Comparison of ENCODE assay signal across 18 cellular contexts in the genomic region with DNA sequence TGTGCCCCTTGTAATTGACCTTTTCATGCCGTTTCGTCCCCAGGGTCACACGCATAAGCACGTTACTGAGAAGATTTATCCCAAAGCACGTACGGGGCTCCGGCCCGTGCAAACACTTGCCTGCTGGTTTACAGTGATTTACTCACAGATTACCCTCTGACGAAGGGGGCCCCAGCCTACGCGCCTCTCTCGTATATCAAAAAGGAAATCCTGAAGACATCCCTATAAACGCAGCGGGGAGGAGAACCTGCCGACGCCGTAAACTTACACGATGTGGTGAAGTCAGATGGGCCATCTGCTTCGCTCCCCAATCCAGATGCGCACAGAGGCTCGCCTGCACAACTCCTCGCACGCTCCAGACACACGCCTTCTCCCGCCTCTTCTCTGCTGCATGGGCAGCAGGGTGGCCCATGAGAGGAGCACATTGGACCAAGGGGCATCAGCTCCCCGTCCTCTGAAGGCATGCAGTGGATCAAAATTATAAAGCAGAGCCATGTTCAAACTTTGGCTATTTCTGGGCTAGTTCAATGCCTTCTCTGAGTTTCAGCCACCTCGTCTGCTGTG.
A peak's percentile ranks its signal among the peaks of the same experiment; 100 is the strongest.
DNase-seq lines count a peak whose midpoint lies in the region; ATAC-seq, FAIRE-seq and TF ChIP-seq lines count a peak whose summit lies in the region.
"Had no signal": no experiment of that assay in that cellular context is flagged by ENCODE, and none has a peak within 500 bp of the region (broad histone marks: within the 10 kb centered on the region; RNA-seq: fewer than 3 reads in every experiment).

No MANE protein-coding gene starts in this region.

- H3K27me3 Mint-ChIP-seq in WTC11 (ENCODE audit: low read depth): no peaks in the 10 kb centered on the region
- H3K27me3 Mint-ChIP-seq in nephron (ENCODE audit: low read depth): peaks cover 81% of the 10 kb centered on the region

- POLR2A ChIA-PET in HEK293 (lab: Yijun Ruan, JAX): no interaction called here
- POLR2A ChIA-PET in WTC11 (lab: Charles Lee): no interaction called here

- no peak for DNase-seq in WTC11 (ENCODE audit: low spot score)
- DNase-seq in urothelium cell line (ENCODE audit: low spot score): no peak
- no peak for DNase-seq in NCI-H2081 (lab: John Stamatoyannopoulos, UW)
- no peak for DNase-seq in NCI-H187 treated with DMSO at 0.1 percent for 48 hours (lab: John Stamatoyannopoulos, UW)
- DNase-seq: CD4-positive, alpha-beta T cell; DMS79; GM23248; NCI-H1436; NCI-H2029 treated with DMSO at 0.1 percent for 48 hours; NCI-H226; NCI-H526 treated with DMSO at 0.1 percent for 48 hours; RPMI8226; SIG-M5 had no signal

- CTCF ChIA-PET in HEK293 (lab: Yijun Ruan, JAX): interaction anchor here (0.7 kb wide), 1 partner anchor 1006 kb away, joined by 3 read pairs; no protein-coding TSS in a partner anchor
- CTCF ChIA-PET in WTC11 (lab: Charles Lee): no interaction called here

- peak; percentile 65 for FAIRE-seq in urothelium cell line (lab: Jason Lieb, UNC)

- no peaks in the 10 kb centered on the region for H3K36me3 ChIP-seq in HEK293 (ENCODE audit: control insufficient read depth in 2 of 2, insufficient read depth in 1 of 2, low read length in 2 of 2)

- ATAC-seq in WTC11 (no peak), GM21825 (IDR thresholded peaks at IDR 0.05; ENCODE audit: unreplicated experiment) (no peak)

- TF ChIP-seq CTCF in HEK293 (tag by site-specific recombination; IDR thresholded peaks at IDR 0.05) (no peak), WTC11 (IDR thresholded peaks at IDR 0.05) (no peak), nephron (IDR thresholded peaks at IDR 0.05; ENCODE audit: unreplicated experiment in 3 of 3) (no peak)

- H3K27ac Mint-ChIP-seq in WTC11: peak overlapping the region; percentile 47; the same call in 1 of the 2 replicates
- H3K27ac Mint-ChIP-seq in nephron: peak overlapping the region; percentile 55 to 78 (median 71)
- H3K27ac Mint-ChIP-seq: B cell; CD4-positive, alpha-beta T cell had no signal

- no peaks in the 10 kb centered on the region for H3K9me3 Mint-ChIP-seq in WTC11
- H3K9me3 Mint-ChIP-seq in nephron: peaks cover 6% of the 10 kb centered on the region
- H3K9me3 Mint-ChIP-seq: CD4-positive, alpha-beta T cell had no signal

- H3K9me3 ChIP-seq in HEK293 (ENCODE audit: control insufficient read depth, insufficient read depth, low read depth, low read length): no peaks in the 10 kb centered on the region

- H3K4me1 Mint-ChIP-seq in WTC11: peaks cover 64% of the 10 kb centered on the region
- H3K4me1 Mint-ChIP-seq in nephron: peaks cover 56% of the 10 kb centered on the region
- H3K4me1 Mint-ChIP-seq: B cell had no signal

- H3K36me3 Mint-ChIP-seq in WTC11 (peaks cover 31% of the 10 kb centered on the region), nephron (ENCODE audit: low read depth) (no peaks in the 10 kb centered on the region)

- no peaks in the 10 kb centered on the region for H3K4me1 ChIP-seq in HEK293 (ENCODE audit: control insufficient read depth, insufficient read depth, low read length)

- H3K27ac ChIP-seq in HEK293 (ENCODE audit: extremely low read depth, low read depth, low read length): no peak overlapping the region
- H3K27ac ChIP-seq: GM23248, KMS-11 had no signal

- no peak overlapping the region for H3K4me3 Mint-ChIP-seq in WTC11
- H3K4me3 Mint-ChIP-seq in nephron: peak overlapping the region in 1 of 3 experiments; percentile 45
- H3K4me3 Mint-ChIP-seq: B cell; CD4-positive, alpha-beta T cell had no signal

- no peak overlapping the region for H3K4me3 ChIP-seq in HEK293 (ENCODE audit: low read depth, low read length)
- H3K4me3 ChIP-seq: GM23248 had no signal

TF ChIP-seq in HEK293, 187 proteins besides CTCF, POLR2A, EP300 and RAD21 (continues in another document):
- TF ChIP-seq ZNF24 (tag by site-specific recombination; IDR thresholded peaks at IDR 0.05): 0 out of 2 replicates have a peak, but pooled peaks have one; percentile 37
- TF ChIP-seq, protein P1, sequence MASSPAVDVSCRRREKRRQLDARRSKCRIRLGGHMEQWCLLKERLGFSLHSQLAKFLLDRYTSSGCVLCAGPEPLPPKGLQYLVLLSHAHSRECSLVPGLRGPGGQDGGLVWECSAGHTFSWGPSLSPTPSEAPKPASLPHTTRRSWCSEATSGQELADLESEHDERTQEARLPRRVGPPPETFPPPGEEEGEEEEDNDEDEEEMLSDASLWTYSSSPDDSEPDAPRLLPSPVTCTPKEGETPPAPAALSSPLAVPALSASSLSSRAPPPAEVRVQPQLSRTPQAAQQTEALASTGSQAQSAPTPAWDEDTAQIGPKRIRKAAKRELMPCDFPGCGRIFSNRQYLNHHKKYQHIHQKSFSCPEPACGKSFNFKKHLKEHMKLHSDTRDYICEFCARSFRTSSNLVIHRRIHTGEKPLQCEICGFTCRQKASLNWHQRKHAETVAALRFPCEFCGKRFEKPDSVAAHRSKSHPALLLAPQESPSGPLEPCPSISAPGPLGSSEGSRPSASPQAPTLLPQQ (tag by site-specific recombination; IDR thresholded peaks at IDR 0.05): no peak
- TF ChIP-seq ZNF658 (tag by site-specific recombination; IDR thresholded peaks at IDR 0.05): no peak
- TF ChIP-seq WT1 (tag by site-specific recombination; IDR thresholded peaks at IDR 0.05): peak; percentile 42
- TF ChIP-seq ZBTB8A (tag by site-specific recombination; IDR thresholded peaks at IDR 0.05): no peak
- TF ChIP-seq, protein P2, sequence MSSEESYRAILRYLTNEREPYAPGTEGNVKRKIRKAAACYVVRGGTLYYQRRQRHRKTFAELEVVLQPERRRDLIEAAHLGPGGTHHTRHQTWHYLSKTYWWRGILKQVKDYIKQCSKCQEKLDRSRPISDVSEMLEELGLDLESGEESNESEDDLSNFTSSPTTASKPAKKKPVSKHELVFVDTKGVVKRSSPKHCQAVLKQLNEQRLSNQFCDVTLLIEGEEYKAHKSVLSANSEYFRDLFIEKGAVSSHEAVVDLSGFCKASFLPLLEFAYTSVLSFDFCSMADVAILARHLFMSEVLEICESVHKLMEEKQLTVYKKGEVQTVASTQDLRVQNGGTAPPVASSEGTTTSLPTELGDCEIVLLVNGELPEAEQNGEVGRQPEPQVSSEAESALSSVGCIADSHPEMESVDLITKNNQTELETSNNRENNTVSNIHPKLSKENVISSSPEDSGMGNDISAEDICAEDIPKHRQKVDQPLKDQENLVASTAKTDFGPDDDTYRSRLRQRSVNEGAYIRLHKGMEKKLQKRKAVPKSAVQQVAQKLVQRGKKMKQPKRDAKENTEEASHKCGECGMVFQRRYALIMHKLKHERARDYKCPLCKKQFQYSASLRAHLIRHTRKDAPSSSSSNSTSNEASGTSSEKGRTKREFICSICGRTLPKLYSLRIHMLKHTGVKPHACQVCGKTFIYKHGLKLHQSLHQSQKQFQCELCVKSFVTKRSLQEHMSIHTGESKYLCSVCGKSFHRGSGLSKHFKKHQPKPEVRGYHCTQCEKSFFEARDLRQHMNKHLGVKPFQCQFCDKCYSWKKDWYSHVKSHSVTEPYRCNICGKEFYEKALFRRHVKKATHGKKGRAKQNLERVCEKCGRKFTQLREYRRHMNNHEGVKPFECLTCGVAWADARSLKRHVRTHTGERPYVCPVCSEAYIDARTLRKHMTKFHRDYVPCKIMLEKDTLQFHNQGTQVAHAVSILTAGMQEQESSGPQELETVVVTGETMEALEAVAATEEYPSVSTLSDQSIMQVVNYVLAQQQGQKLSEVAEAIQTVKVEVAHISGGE (tag by site-specific recombination; conservative IDR thresholded peaks at IDR 0.05; ENCODE audit: low read depth): no peak
- no peak for TF ChIP-seq ZBTB48 (tag by site-specific recombination; IDR thresholded peaks at IDR 0.05)

TF ChIP-seq in WTC11, 78 proteins besides CTCF, POLR2A, EP300 and RAD21 (continues in another document):
- TF ChIP-seq FOXK1 (CRISPR knock-in tag; IDR thresholded peaks at IDR 0.05): no peak
- TF ChIP-seq, protein P3, sequence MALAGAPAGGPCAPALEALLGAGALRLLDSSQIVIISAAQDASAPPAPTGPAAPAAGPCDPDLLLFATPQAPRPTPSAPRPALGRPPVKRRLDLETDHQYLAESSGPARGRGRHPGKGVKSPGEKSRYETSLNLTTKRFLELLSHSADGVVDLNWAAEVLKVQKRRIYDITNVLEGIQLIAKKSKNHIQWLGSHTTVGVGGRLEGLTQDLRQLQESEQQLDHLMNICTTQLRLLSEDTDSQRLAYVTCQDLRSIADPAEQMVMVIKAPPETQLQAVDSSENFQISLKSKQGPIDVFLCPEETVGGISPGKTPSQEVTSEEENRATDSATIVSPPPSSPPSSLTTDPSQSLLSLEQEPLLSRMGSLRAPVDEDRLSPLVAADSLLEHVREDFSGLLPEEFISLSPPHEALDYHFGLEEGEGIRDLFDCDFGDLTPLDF (CRISPR knock-in tag; IDR thresholded peaks at IDR 0.05): no peak
- TF ChIP-seq, protein P4, sequence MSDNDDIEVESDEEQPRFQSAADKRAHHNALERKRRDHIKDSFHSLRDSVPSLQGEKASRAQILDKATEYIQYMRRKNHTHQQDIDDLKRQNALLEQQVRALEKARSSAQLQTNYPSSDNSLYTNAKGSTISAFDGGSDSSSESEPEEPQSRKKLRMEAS (CRISPR knock-in tag; IDR thresholded peaks at IDR 0.05): no peak
- TF ChIP-seq, protein P5, sequence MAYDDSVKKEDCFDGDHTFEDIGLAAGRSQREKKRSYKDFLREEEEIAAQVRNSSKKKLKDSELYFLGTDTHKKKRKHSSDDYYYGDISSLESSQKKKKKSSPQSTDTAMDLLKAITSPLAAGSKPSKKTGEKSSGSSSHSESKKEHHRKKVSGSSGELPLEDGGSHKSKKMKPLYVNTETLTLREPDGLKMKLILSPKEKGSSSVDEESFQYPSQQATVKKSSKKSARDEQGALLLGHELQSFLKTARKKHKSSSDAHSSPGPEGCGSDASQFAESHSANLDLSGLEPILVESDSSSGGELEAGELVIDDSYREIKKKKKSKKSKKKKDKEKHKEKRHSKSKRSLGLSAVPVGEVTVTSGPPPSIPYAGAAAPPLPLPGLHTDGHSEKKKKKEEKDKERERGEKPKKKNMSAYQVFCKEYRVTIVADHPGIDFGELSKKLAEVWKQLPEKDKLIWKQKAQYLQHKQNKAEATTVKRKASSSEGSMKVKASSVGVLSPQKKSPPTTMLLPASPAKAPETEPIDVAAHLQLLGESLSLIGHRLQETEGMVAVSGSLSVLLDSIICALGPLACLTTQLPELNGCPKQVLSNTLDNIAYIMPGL (CRISPR knock-in tag; IDR thresholded peaks at IDR 0.05): no peak
- TF ChIP-seq JUN (CRISPR knock-in tag; IDR thresholded peaks at IDR 0.05): no peak
- TF ChIP-seq, protein P6, sequence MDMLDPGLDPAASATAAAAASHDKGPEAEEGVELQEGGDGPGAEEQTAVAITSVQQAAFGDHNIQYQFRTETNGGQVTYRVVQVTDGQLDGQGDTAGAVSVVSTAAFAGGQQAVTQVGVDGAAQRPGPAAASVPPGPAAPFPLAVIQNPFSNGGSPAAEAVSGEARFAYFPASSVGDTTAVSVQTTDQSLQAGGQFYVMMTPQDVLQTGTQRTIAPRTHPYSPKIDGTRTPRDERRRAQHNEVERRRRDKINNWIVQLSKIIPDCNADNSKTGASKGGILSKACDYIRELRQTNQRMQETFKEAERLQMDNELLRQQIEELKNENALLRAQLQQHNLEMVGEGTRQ (CRISPR knock-in tag; IDR thresholded peaks at IDR 0.05): no peak
- TF ChIP-seq RORB (CRISPR knock-in tag; IDR thresholded peaks at IDR 0.05): no peak
- no peak for TF ChIP-seq ZNF263 (CRISPR knock-in tag; IDR thresholded peaks at IDR 0.05; ENCODE audit: low read depth)
